19 cellular contexts compared by ENCODE assay signal in the genomic region with DNA sequence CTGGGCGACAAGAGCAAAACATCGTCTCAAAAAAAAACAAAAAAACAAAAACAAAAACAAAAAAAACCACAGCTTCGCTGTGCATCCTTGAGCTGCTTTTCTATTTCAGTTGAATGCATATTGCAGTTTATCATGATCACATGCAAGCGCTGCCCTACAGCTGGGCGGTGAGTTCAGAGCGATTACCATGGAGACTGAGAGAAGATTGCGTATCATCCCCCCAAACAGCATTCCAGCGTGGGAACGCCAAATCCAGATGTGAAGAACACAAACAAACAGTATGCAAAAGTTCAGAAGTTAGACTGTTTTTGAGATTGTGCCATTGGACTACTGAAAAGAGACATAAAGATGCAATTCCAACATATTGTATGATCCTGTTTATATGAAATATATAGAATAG. TPM values are rescaled to one million over a fixed set of nuclear protein-coding genes. Genes with fewer than 3 reads are reported as not detected.
A peak's percentile ranks its signal among the peaks of the same experiment; 100 is the strongest.
DNase-seq lines count a peak whose midpoint lies in the region; ATAC-seq and TF ChIP-seq lines count a peak whose summit lies in the region.
"Had no signal": no experiment of that assay in that cellular context is flagged by ENCODE, and none has a peak within 500 bp of the region (broad histone marks: within the 10 kb centered on the region; RNA-seq: fewer than 3 reads in every experiment).

No MANE protein-coding gene starts in this region.

- peaks cover 49% of the 10 kb centered on the region for H3K4me1 Mint-ChIP-seq in activated CD4-positive, alpha-beta T cell treated with anti-CD3 and anti-CD28 coated beads, Interleukin-2, amount 10 ng/mL, durations not matched to agents 7 days and 5 days
- H3K4me1 Mint-ChIP-seq in mesothelial cell of epicardium, result peaks cover 11% of the 10 kb centered on the region
- peaks cover 43% of the 10 kb centered on the region for H3K4me1 Mint-ChIP-seq in activated CD8-positive, alpha-beta T cell treated with anti-CD3 and anti-CD28 coated beads, Interleukin-2, amount 10 ng/mL, durations not matched to agents 7 days and 5 days (ENCODE audit: low read depth)

- ATAC-seq in GM19452 (IDR thresholded peaks at IDR 0.05; ENCODE audit: unreplicated experiment), result no peak
- ATAC-seq in activated CD8-positive, alpha-beta T cell treated with anti-CD3 and anti-CD28 coated beads, Interleukin-2, amount 10 ng/mL, durations not matched to agents 7 days and 5 days, result no peak
- ATAC-seq: HepG2; stimulated activated naive CD8-positive, alpha-beta T cell treated with anti-CD3 and anti-CD28 coated beads, Interleukin-15, Interleukin-2, amounts not matched to agents 100 U/mL and 50 U/mL, for 24 hours had no signal

- no peak overlapping the region for H2AFZ ChIP-seq in neuronal stem cell (ENCODE audit: low read length)

- peak overlapping the region; percentile 93 for H3K27ac Mint-ChIP-seq in activated CD4-positive, alpha-beta T cell treated with anti-CD3 and anti-CD28 coated beads, Interleukin-2, amount 10 ng/mL, durations not matched to agents 7 days and 5 days
- H3K27ac Mint-ChIP-seq in mesothelial cell of epicardium, result peak overlapping the region; percentile 77
- no peak overlapping the region for H3K27ac Mint-ChIP-seq in activated CD8-positive, alpha-beta T cell treated with anti-CD3 and anti-CD28 coated beads, Interleukin-2, amount 10 ng/mL, durations not matched to agents 7 days and 5 days

- no peak overlapping the region for H4K91ac ChIP-seq in neuronal stem cell (ENCODE audit: low read depth, low read length, poor library complexity)

- no peak overlapping the region for H4K8ac ChIP-seq in neuronal stem cell (ENCODE audit: low read depth, low read length)

- peak overlapping the region; percentile 46 for H3K27ac ChIP-seq in colonic mucosa
- H3K27ac ChIP-seq in uterus, result peak overlapping the region; percentile 66 to 82
- no peak overlapping the region for H3K27ac ChIP-seq in neuronal stem cell (replicated peaks; ENCODE audit: low read length)
- H3K27ac ChIP-seq: VCaP had no signal

- H2BK15ac ChIP-seq in neuronal stem cell (ENCODE audit: low read length), result no peak overlapping the region

- H3K36me3 Mint-ChIP-seq in activated CD4-positive, alpha-beta T cell treated with anti-CD3 and anti-CD28 coated beads, Interleukin-2, amount 10 ng/mL, durations not matched to agents 7 days and 5 days (ENCODE audit: low read depth), result peaks cover 45% of the 10 kb centered on the region
- H3K36me3 Mint-ChIP-seq in mesothelial cell of epicardium, result peaks cover 2% of the 10 kb centered on the region
- peaks cover 33% of the 10 kb centered on the region for H3K36me3 Mint-ChIP-seq in activated CD8-positive, alpha-beta T cell treated with anti-CD3 and anti-CD28 coated beads, Interleukin-2, amount 10 ng/mL, durations not matched to agents 7 days and 5 days (ENCODE audit: low read depth)
- H3K36me3 Mint-ChIP-seq: activated naive CD4-positive, alpha-beta T cell treated with anti-CD3 and anti-CD28 coated beads, Interleukin-2, amount 50 U/mL, for 72 hours had no signal

- H2AK5ac ChIP-seq in neuronal stem cell (ENCODE audit: low read depth, low read length), result no peak overlapping the region

- H3K79me1 ChIP-seq in neuronal stem cell (ENCODE audit: low read depth, low read length), result no peaks in the 10 kb centered on the region

- no peak overlapping the region for H3K4me3 Mint-ChIP-seq in activated CD4-positive, alpha-beta T cell treated with anti-CD3 and anti-CD28 coated beads, Interleukin-2, amount 10 ng/mL, durations not matched to agents 7 days and 5 days
- H3K4me3 Mint-ChIP-seq in mesothelial cell of epicardium, result no peak overlapping the region
- no peak overlapping the region for H3K4me3 Mint-ChIP-seq in activated CD8-positive, alpha-beta T cell treated with anti-CD3 and anti-CD28 coated beads, Interleukin-2, amount 10 ng/mL, durations not matched to agents 7 days and 5 days

- TF ChIP-seq CTCF in colonic mucosa (IDR thresholded peaks at IDR 0.05) (no peak), mesothelial cell of epicardium (IDR thresholded peaks at IDR 0.05; ENCODE audit: unreplicated experiment) (no peak), uterus (IDR thresholded peaks at IDR 0.05) (no peak)

- H2BK5ac ChIP-seq in neuronal stem cell (ENCODE audit: low read length), result no peak overlapping the region

- no peaks in the 10 kb centered on the region for H3K9me3 Mint-ChIP-seq in activated CD4-positive, alpha-beta T cell treated with anti-CD3 and anti-CD28 coated beads, Interleukin-2, amount 10 ng/mL, durations not matched to agents 7 days and 5 days
- H3K9me3 Mint-ChIP-seq in mesothelial cell of epicardium, result peaks cover 4% of the 10 kb centered on the region
- no peaks in the 10 kb centered on the region for H3K9me3 Mint-ChIP-seq in activated CD8-positive, alpha-beta T cell treated with anti-CD3 and anti-CD28 coated beads, Interleukin-2, amount 10 ng/mL, durations not matched to agents 7 days and 5 days (ENCODE audit: insufficient read depth)
- H3K9me3 Mint-ChIP-seq: activated naive CD4-positive, alpha-beta T cell treated with anti-CD3 and anti-CD28 coated beads, Interleukin-2, amount 50 U/mL, for 72 hours had no signal

- WGBS in neuronal stem cell (ENCODE audit: extremely low coverage in 2 of 2, insufficient read length in 2 of 2, insufficient replicate concordance in 1 of 2), 2 donors, result no CpG with 5 or more reads among the region's 9 CpGs

- CTCF ChIA-PET in activated CD4-positive, alpha-beta T cell treated with anti-CD3 and anti-CD28 coated beads, Interleukin-2, amount 10 ng/mL, durations not matched to agents 7 days and 5 days (lab: Charles Lee), result interaction anchor here (0.9 to 1.6 kb wide), 3 partner anchors 18 to 83 kb away, joined by 3 to 5 read pairs (median 5); no protein-coding TSS in a partner anchor
- CTCF ChIA-PET in activated CD8-positive, alpha-beta T cell treated with anti-CD3 and anti-CD28 coated beads, Interleukin-2, amount 10 ng/mL, durations not matched to agents 7 days and 5 days (lab: Charles Lee), result interaction anchor here (1.3 to 2.8 kb wide), 5 partner anchors 12 to 71 kb away, joined by 3 to 15 read pairs (median 6); no protein-coding TSS in a partner anchor

- no peak overlapping the region for H3K23ac ChIP-seq in neuronal stem cell (ENCODE audit: low read depth, low read length, poor library complexity)

- no peak overlapping the region for H2BK120ac ChIP-seq in neuronal stem cell (ENCODE audit: low read depth, low read length)

- DNase-seq in activated CD4-positive, alpha-beta T cell treated with anti-CD3 and anti-CD28 coated beads, Interleukin-2, amount 10 ng/mL, durations not matched to agents 7 days and 5 days, result no peak
- DNase-seq in activated CD4-positive, alpha-beta T cell treated with anti-CD3 and anti-CD28 coated beads, Interleukin-2, amount 50 U/mL, for 48 hours, result no peak
- DNase-seq in colonic mucosa (no peak), mesothelial cell of epicardium (ENCODE audit: low spot score in 2 of 2, unreplicated experiment in 2 of 2) (no peak), uterus (peak; percentile 32 to 61), neuronal stem cell (ENCODE audit: low spot score) (no peak)
- DNase-seq in activated CD8-positive, alpha-beta T cell treated with anti-CD3 and anti-CD28 coated beads, Interleukin-2, amount 10 ng/mL, durations not matched to agents 7 days and 5 days, result no peak
- DNase-seq: activated CD8-positive, alpha-beta memory T cell treated with anti-CD3 and anti-CD28 coated beads, Interleukin-2, amount 50 U/mL, for 4 hours; Calu3; NCI-H2029; NCI-H526; small intestine; stimulated activated naive CD8-positive, alpha-beta T cell treated with anti-CD3 and anti-CD28 coated beads, Interleukin-15, Interleukin-2, amounts not matched to agents 100 U/mL and 50 U/mL, for 24 hours had no signal

- H3K9me3 ChIP-seq in colonic mucosa (no peaks in the 10 kb centered on the region), uterus (no peaks in the 10 kb centered on the region), neuronal stem cell (replicated peaks in 1 of 2; ENCODE audit: control insufficient read depth in 2 of 2, insufficient read depth in 1 of 2, low read depth in 1 of 2, low read length in 2 of 2) (no peaks in the 10 kb centered on the region)

- no peak overlapping the region for H3K4me3 ChIP-seq in colonic mucosa
- no peak overlapping the region for H3K4me3 ChIP-seq in uterus
- no peak overlapping the region for H3K4me3 ChIP-seq in neuronal stem cell (ENCODE audit: low read length in 2 of 2)

- H3K18ac ChIP-seq in neuronal stem cell (ENCODE audit: low read length), result no peak overlapping the region

- H3K27me3 Mint-ChIP-seq in activated CD4-positive, alpha-beta T cell treated with anti-CD3 and anti-CD28 coated beads, Interleukin-2, amount 10 ng/mL, durations not matched to agents 7 days and 5 days, result no peaks in the 10 kb centered on the region
- no peaks in the 10 kb centered on the region for H3K27me3 Mint-ChIP-seq in mesothelial cell of epicardium (ENCODE audit: low read depth)
- no peaks in the 10 kb centered on the region for H3K27me3 Mint-ChIP-seq in activated CD8-positive, alpha-beta T cell treated with anti-CD3 and anti-CD28 coated beads, Interleukin-2, amount 10 ng/mL, durations not matched to agents 7 days and 5 days (ENCODE audit: low read depth)

- H3K27me3 ChIP-seq in colonic mucosa (no peaks in the 10 kb centered on the region), uterus (no peaks in the 10 kb centered on the region), neuronal stem cell (ENCODE audit: control insufficient read depth in 3 of 3, insufficient read depth in 3 of 3, low read depth in 1 of 3, low read length in 3 of 3) (no peaks in the 10 kb centered on the region)

- H3K4me1 ChIP-seq in colonic mucosa (no peaks in the 10 kb centered on the region), uterus (no peaks in the 10 kb centered on the region), neuronal stem cell (ENCODE audit: control insufficient read depth in 2 of 2, insufficient read depth in 1 of 2, low read depth in 1 of 2, low read length in 2 of 2) (peaks cover 2 to 4% of the 10 kb centered on the region in 2 donors)

- peak overlapping the region in 1 of 2 donors; percentile 26 for H3K9ac ChIP-seq in colonic mucosa (ENCODE audit: low read depth in 2 of 2, low read length in 2 of 2)
- no peak overlapping the region for H3K9ac ChIP-seq in neuronal stem cell (ENCODE audit: low read depth, low read length, poor library complexity)

- intact Hi-C loops in colonic mucosa (cut with DNase I) (loop anchor here (10.0 kb wide), 1 partner anchor 135 kb away; no protein-coding TSS in a partner anchor), uterus (cut with DNase I; ENCODE audit: low total_unique reads) (no loop called here)

- no peak overlapping the region for H3K4ac ChIP-seq in neuronal stem cell (ENCODE audit: low read length)

- H3K4me2 ChIP-seq in neuronal stem cell (ENCODE audit: insufficient read depth, low read length, poor library complexity, severe bottlenecking), result no peak overlapping the region

- POLR2A ChIA-PET in activated CD4-positive, alpha-beta T cell treated with anti-CD3 and anti-CD28 coated beads, Interleukin-2, amount 10 ng/mL, durations not matched to agents 7 days and 5 days (lab: Charles Lee), result interaction anchor here (0.6 kb wide), 1 partner anchor 12 kb away, joined by 6 read pairs; no protein-coding TSS in a partner anchor
- POLR2A ChIA-PET in activated CD8-positive, alpha-beta T cell treated with anti-CD3 and anti-CD28 coated beads, Interleukin-2, amount 10 ng/mL, durations not matched to agents 7 days and 5 days (lab: Charles Lee), result interaction anchor here (0.6 kb wide), 1 partner anchor 233 kb away, joined by 5 read pairs; no protein-coding TSS in a partner anchor

- no peak for TF ChIP-seq POLR2A in uterus (IDR thresholded peaks at IDR 0.05)

- H2BK12ac ChIP-seq in neuronal stem cell (ENCODE audit: low read length), result no peak overlapping the region

- no peaks in the 10 kb centered on the region for H3K36me3 ChIP-seq in colonic mucosa
- H3K36me3 ChIP-seq in uterus, result no peaks in the 10 kb centered on the region
- H3K36me3 ChIP-seq in neuronal stem cell (replicated peaks in 1 of 2; ENCODE audit: control insufficient read depth in 2 of 2, insufficient read depth in 2 of 2, low read length in 2 of 2), result no peaks in the 10 kb centered on the region

- H3K14ac ChIP-seq in neuronal stem cell (ENCODE audit: low read length), result no peak overlapping the region

RNA-seq across cellular contexts. Expression of gene SLC52A1, which starts 15.1 kb away (rescaled TPM):
- total RNA-seq in activated CD4-positive, alpha-beta T cell treated with anti-CD3 and anti-CD28 coated beads, Interleukin-2, amount 10 ng/mL, durations not matched to agents 7 days and 5 days, result under 1 TPM; 0.48 to 0.82 TPM
- total RNA-seq in colonic mucosa (1 to 10 TPM; 1.7 to 2.6 TPM), mesothelial cell of epicardium (0.20 to 0.54 TPM (median 0.38 TPM) in 3 replicates), uterus (under 1 TPM in 1 of 4 donors, not detected in 3; 0.55 TPM)
- polyA plus RNA-seq in neuronal stem cell (2013, experiment 1 of 2), result 0.06 TPM
- 0.10 TPM for polyA plus RNA-seq in neuronal stem cell (2013, experiment 2 of 2)
- total RNA-seq in activated CD8-positive, alpha-beta T cell treated with anti-CD3 and anti-CD28 coated beads, Interleukin-2, amount 10 ng/mL, durations not matched to agents 7 days and 5 days, result under 1 TPM; 0.40 to 0.94 TPM
- total RNA-seq: Calu3, H4, osteoblast had no signal

RNA-seq across cellular contexts. Expression of gene ZFP3, which starts 28.0 kb away (rescaled TPM):
- total RNA-seq in activated CD4-positive, alpha-beta T cell treated with anti-CD3 and anti-CD28 coated beads, Interleukin-2, amount 10 ng/mL, durations not matched to agents 7 days and 5 days, result 1 to 10 TPM; 6.5 to 7.5 TPM
- 1 to 10 TPM; 6.2 to 6.3 TPM for total RNA-seq in colonic mucosa
- total RNA-seq in mesothelial cell of epicardium, result 0.96 to 1.0 TPM (median 1.00 TPM) in 3 replicates
- 1 to 10 TPM; 1.5 to 8.6 (median 5.3) TPM for total RNA-seq in uterus
- polyA plus RNA-seq in neuronal stem cell (2013, experiment 1 of 2), result 0.32 TPM
- 0.25 TPM for polyA plus RNA-seq in neuronal stem cell (2013, experiment 2 of 2)
- total RNA-seq in activated CD8-positive, alpha-beta T cell treated with anti-CD3 and anti-CD28 coated beads, Interleukin-2, amount 10 ng/mL, durations not matched to agents 7 days and 5 days, result 1 to 10 TPM; 3.3 to 3.5 TPM
- total RNA-seq: Calu3, HepG2 had no signal
- polyA plus RNA-seq: HepG2 had no signal

RNA-seq across cellular contexts. Expression of gene KIF1C, which starts 52.5 kb away (rescaled TPM):
- total RNA-seq in activated CD4-positive, alpha-beta T cell treated with anti-CD3 and anti-CD28 coated beads, Interleukin-2, amount 10 ng/mL, durations not matched to agents 7 days and 5 days, result 10 to 100 TPM; 36.6 to 48.8 TPM
- total RNA-seq in colonic mucosa, result 100 to 1,000 TPM; 195 to 291 TPM
- 78.5 to 82.9 TPM (median 81.7 TPM) in 3 replicates for total RNA-seq in mesothelial cell of epicardium
- total RNA-seq in uterus, result 100 to 1,000 TPM in 1 of 4 donors, 10 to 100 TPM in 3; 22.9 to 140 (median 30.5) TPM
- 16.5 TPM for polyA plus RNA-seq in neuronal stem cell (2013, experiment 1 of 2)
- polyA plus RNA-seq in neuronal stem cell (2013, experiment 2 of 2), result 16.8 TPM
- 10 to 100 TPM; 43.6 to 45.3 TPM for total RNA-seq in activated CD8-positive, alpha-beta T cell treated with anti-CD3 and anti-CD28 coated beads, Interleukin-2, amount 10 ng/mL, durations not matched to agents 7 days and 5 days

RNA-seq across cellular contexts. Expression of gene INCA1, which starts 53.0 kb away (rescaled TPM):
- total RNA-seq in activated CD4-positive, alpha-beta T cell treated with anti-CD3 and anti-CD28 coated beads, Interleukin-2, amount 10 ng/mL, durations not matched to agents 7 days and 5 days, result under 1 TPM; 0.35 to 0.50 TPM
- total RNA-seq in colonic mucosa, result 1 to 10 TPM; 1.6 to 4.2 TPM
- total RNA-seq in mesothelial cell of epicardium, result 1.7 to 3.1 TPM (median 2.7 TPM) in 3 replicates
- 1 to 10 TPM in 1 of 4 donors, not detected in 3; 3.4 TPM for total RNA-seq in uterus
- 0.68 TPM for polyA plus RNA-seq in neuronal stem cell (2013, experiment 1 of 2)
- polyA plus RNA-seq in neuronal stem cell (2013, experiment 2 of 2), result 0.64 TPM
- total RNA-seq in activated CD8-positive, alpha-beta T cell treated with anti-CD3 and anti-CD28 coated beads, Interleukin-2, amount 10 ng/mL, durations not matched to agents 7 days and 5 days, result under 1 TPM; 0.26 to 0.29 TPM

Comparison
In these comparisons a context has a peak if more than half of its experiments do, and no peak if none do; other contexts are left out.
1. DNase-seq: peak in uterus (2 of 2); none in activated CD4-positive, alpha-beta T cell treated with anti-CD3 and anti-CD28 coated beads, Interleukin-2, amount 10 ng/mL, durations not matched to agents 7 days and 5 days (single experiment), activated CD4-positive, alpha-beta T cell treated with anti-CD3 and anti-CD28 coated beads, Interleukin-2, amount 50 U/mL, for 48 hours (0 of 2), colonic mucosa (single experiment), mesothelial cell of epicardium (0 of 2), neuronal stem cell (single experiment) and activated CD8-positive, alpha-beta T cell treated with anti-CD3 and anti-CD28 coated beads, Interleukin-2, amount 10 ng/mL, durations not matched to agents 7 days and 5 days (single experiment).